Comparison of ENCODE assay signal across 1 cellular context in genomic region chr7:122303971-122304603, GRCh38.
TF ChIP-seq lines count a peak whose summit lies in the region.

No MANE protein-coding gene starts in this region.

TF ChIP-seq in WTC11, 78 proteins besides CTCF, POLR2A, EP300 and RAD21 (continued from another document):
- TF ChIP-seq ERG (CRISPR knock-in tag; IDR thresholded peaks at IDR 0.05) (0 out of 2 replicates have a peak, but pooled peaks have one; percentile 37), SOX15 (CRISPR knock-in tag; IDR thresholded peaks at IDR 0.05) (no peak), ETV6 (CRISPR knock-in tag; IDR thresholded peaks at IDR 0.05) (peak; percentile 89; the same call in 1 of the 2 replicates), ZNF138 (CRISPR knock-in tag; conservative IDR thresholded peaks at IDR 0.05) (no peak), KAT7 (CRISPR knock-in tag; IDR thresholded peaks at IDR 0.05; ENCODE audit: borderline replicate concordance) (0 out of 2 replicates have a peak, but pooled peaks have one; percentile 86), ZNF263 (CRISPR knock-in tag; IDR thresholded peaks at IDR 0.05; ENCODE audit: low read depth) (0 out of 2 replicates have a peak, but pooled peaks have one; percentile 49), ESRRA (CRISPR knock-in tag; IDR thresholded peaks at IDR 0.05; ENCODE audit: borderline replicate concordance) (no peak), MYBL2 (CRISPR knock-in tag; IDR thresholded peaks at IDR 0.05) (0 out of 2 replicates have a peak, but pooled peaks have one; percentile 33), CREB1 (CRISPR knock-in tag; IDR thresholded peaks at IDR 0.05) (no peak), HMGXB4 (CRISPR knock-in tag; IDR thresholded peaks at IDR 0.05) (peak; percentile 72), ZNF219 (CRISPR knock-in tag; IDR thresholded peaks at IDR 0.05; ENCODE audit: borderline replicate concordance) (peak; percentile 71; the same call in 1 of the 2 replicates), IRF1 (CRISPR knock-in tag; IDR thresholded peaks at IDR 0.05) (peak; percentile 33; the same call in 1 of the 2 replicates), USF1 (CRISPR knock-in tag; IDR thresholded peaks at IDR 0.05) (0 out of 2 replicates have a peak, but pooled peaks have one; percentile 18), ZNF512 (CRISPR knock-in tag; IDR thresholded peaks at IDR 0.05; ENCODE audit: borderline replicate concordance) (0 out of 2 replicates have a peak, but pooled peaks have one; percentile 31), ZNF232 (CRISPR knock-in tag; IDR thresholded peaks at IDR 0.05) (no peak), MAX (CRISPR knock-in tag; IDR thresholded peaks at IDR 0.05) (0 out of 2 replicates have a peak, but pooled peaks have one; percentile 33)
